ENCODE assay signal across 3 cellular contexts in genomic region chr14:102537981-102538597, GRCh38.
TF ChIP-seq lines count a peak whose summit lies in the region.

No MANE protein-coding gene starts in this region.

TF ChIP-seq in SK-N-SH, 30 proteins besides CTCF, POLR2A, EP300 and RAD21:
- TF ChIP-seq FOXM1 (IDR thresholded peaks at IDR 0.05; ENCODE audit: low read depth) (no peak), MEF2A (IDR thresholded peaks at IDR 0.05; ENCODE audit: borderline replicate concordance, low read depth) (no peak), CHD2 (IDR thresholded peaks at IDR 0.05; ENCODE audit: low read length, partially characterized antibody) (no peak)

TF ChIP-seq in SK-N-SH treated with all-trans-retinoic acid at 6 μM for 48 hours, 23 proteins besides CTCF, POLR2A, EP300 and RAD21:
- TF ChIP-seq ARNTL (CRISPR knock-in tag; IDR thresholded peaks at IDR 0.05; ENCODE audit: borderline replicate concordance, low read depth), result no peak
- TF ChIP-seq TOX (CRISPR knock-in tag; IDR thresholded peaks at IDR 0.05; ENCODE audit: borderline replicate concordance), result no peak
- no peak for TF ChIP-seq OSR1 (CRISPR knock-in tag; IDR thresholded peaks at IDR 0.05)
- TF ChIP-seq BACH2 (CRISPR knock-in tag; IDR thresholded peaks at IDR 0.05; ENCODE audit: borderline replicate concordance), result no peak
- TF ChIP-seq TSHZ2 (CRISPR knock-in tag; IDR thresholded peaks at IDR 0.05), result no peak
- TF ChIP-seq CSRNP3 (CRISPR knock-in tag; IDR thresholded peaks at IDR 0.05), result no peak
- no peak for TF ChIP-seq ZC3H10 (CRISPR knock-in tag; IDR thresholded peaks at IDR 0.05)
- no peak for TF ChIP-seq ZFP3 (CRISPR knock-in tag; IDR thresholded peaks at IDR 0.05)
- no peak for TF ChIP-seq CSDC2 (CRISPR knock-in tag; IDR thresholded peaks at IDR 0.05)
- no peak for TF ChIP-seq ESRRG (CRISPR knock-in tag; IDR thresholded peaks at IDR 0.05)
- TF ChIP-seq ZNF70 (CRISPR knock-in tag; IDR thresholded peaks at IDR 0.05), result no peak

TF ChIP-seq in K562, 482 proteins besides CTCF, POLR2A, EP300 and RAD21:
- no peak for TF ChIP-seq ARID1B (IDR thresholded peaks at IDR 0.05)
- TF ChIP-seq SMARCA5 (IDR thresholded peaks at IDR 0.05), result 0 out of 2 replicates have a peak, but pooled peaks have one; percentile 6
- no peak for TF ChIP-seq MECOM (CRISPR knock-in tag; IDR thresholded peaks at IDR 0.05)
